In genomic region chr1:171610385-171610784, GRCh38 we compare ENCODE assay signal across 10 cellular contexts. TPM values are rescaled to one million over a fixed set of nuclear protein-coding genes. Genes with fewer than 3 reads are reported as not detected.
DNase-seq lines count a peak whose midpoint lies in the region; ATAC-seq, FAIRE-seq and TF ChIP-seq lines count a peak whose summit lies in the region.
"Had no signal": no experiment of that assay in that cellular context is flagged by ENCODE, and none has a peak within 500 bp of the region (broad histone marks: within the 10 kb centered on the region; RNA-seq: fewer than 3 reads in every experiment).

No MANE protein-coding gene starts in this region.

- FAIRE-seq in GM12891 (lab: Jason Lieb, UNC): peak; percentile 83
- FAIRE-seq: small intestine had no signal

- DNase-seq in GM12891 (ENCODE audit: insufficient read length, low spot score) (no peak), HCEC 1CT (peak; percentile 9), NOMO-1 treated with dmso at 0.1 percent for 144 hours (lab: John Stamatoyannopoulos, UW; ENCODE audit: unreplicated experiment) (peak; percentile 27), fibroblast of villous mesenchyme (ENCODE audit: low read depth) (peak; percentile 42), islet precursor cell (no peak), activated gamma-delta T cell treated with Interleukin-2 at 50 U/mL for 16 hours (no peak)
- no peak for DNase-seq in activated effector memory CD4-positive, alpha-beta T cell treated with Interleukin-2 at 50 U/mL for 16 hours
- DNase-seq: activated naive CD4-positive, alpha-beta T cell treated with anti-CD3 and anti-CD28 coated beads, Interleukin-2, amount 10 ng/mL, durations not matched to agents 7 days and 5 days; small intestine had no signal

- no peak for ATAC-seq in HG03280 (IDR thresholded peaks at IDR 0.05; ENCODE audit: unreplicated experiment)

- H3K4me3 ChIP-seq in fibroblast of villous mesenchyme (ENCODE audit: low read depth, low read length): no peak overlapping the region

- no peak for TF ChIP-seq CTCF in fibroblast of villous mesenchyme (IDR thresholded peaks at IDR 0.05; ENCODE audit: insufficient read depth, low read depth, low read length)

- TF ChIP-seq POLR2A in GM12891 (IDR thresholded peaks at IDR 0.05; ENCODE audit: low read depth, low read length): no peak

TF ChIP-seq in GM12891, 5 proteins besides CTCF, POLR2A, EP300 and RAD21:
- no peak for TF ChIP-seq POLR2AphosphoS5 (IDR thresholded peaks at IDR 0.05; ENCODE audit: low read depth, low read length)
- peak; percentile 90 for TF ChIP-seq SPI1 (IDR thresholded peaks at IDR 0.05; ENCODE audit: low read depth, low read length)

RNA-seq across cellular contexts. Expression of gene MYOCOS, which starts 11.7 kb away (rescaled TPM):
- polyA plus RNA-seq in GM12891 (2012; ENCODE audit: low read depth, missing spikeins): not detected
- under 0.01 TPM in 1 of 2 replicates, not detected in the other for total RNA-seq in fibroblast of villous mesenchyme
- polyA plus RNA-seq: small intestine had no signal

RNA-seq across cellular contexts. Expression of gene MYOC, which starts 42.1 kb away (rescaled TPM):
- not detected for polyA plus RNA-seq in GM12891 (2012; ENCODE audit: low read depth, missing spikeins)
- total RNA-seq in fibroblast of villous mesenchyme: not detected in 2 replicates

Comparison
In these comparisons a context has a peak if more than half of its experiments do, and no peak if none do; other contexts are left out.
1. DNase-seq: peak in HCEC 1CT (single experiment), NOMO-1 treated with dmso at 0.1 percent for 144 hours (single experiment) and fibroblast of villous mesenchyme (single experiment); none in GM12891 (single experiment), islet precursor cell (single experiment), activated effector memory CD4-positive, alpha-beta T cell treated with Interleukin-2 at 50 U/mL for 16 hours (single experiment) and activated gamma-delta T cell treated with Interleukin-2 at 50 U/mL for 16 hours (single experiment).